22 cellular contexts compared by ENCODE assay signal in the genomic region with DNA sequence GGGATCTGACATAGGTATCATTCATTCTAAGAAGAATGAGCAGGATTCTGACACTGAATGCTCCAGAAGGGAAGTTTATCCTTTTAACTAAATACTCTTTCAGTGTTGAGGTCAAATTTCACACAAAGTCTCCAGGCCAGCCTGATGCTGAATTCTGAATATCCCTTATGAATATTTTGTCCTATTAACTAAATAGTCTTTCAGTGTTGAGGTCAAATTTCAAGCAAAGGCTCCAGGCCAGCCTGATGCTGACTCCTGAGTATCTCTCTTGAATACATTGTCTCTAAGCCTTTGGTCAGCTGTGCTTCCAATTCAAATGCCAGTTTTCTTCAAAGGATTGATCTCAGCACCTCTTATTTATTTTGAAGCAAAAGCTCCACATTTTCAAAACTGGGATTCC.
"Had no signal": no experiment of that assay in that cellular context is flagged by ENCODE, and none has a peak within 500 bp of the region (broad histone marks: within the 10 kb centered on the region; RNA-seq: fewer than 3 reads in every experiment).

No MANE protein-coding gene starts in this region.

- H3K27ac Mint-ChIP-seq: memory B cell; naive thymus-derived CD4-positive, alpha-beta T cell; stimulated activated effector memory CD8-positive, alpha-beta T cell treated with anti-CD3 and anti-CD28 coated beads, Interleukin-12 subunit alpha, Interleukin-12 subunit beta, amount 100 ng/mL, for 72 hours; type B pancreatic cell had no signal

- H3K4me1 ChIP-seq: left lung, lower lobe of right lung, suprapubic skin, thyroid gland, uterus had no signal

- H3K27ac ChIP-seq: gastroesophageal sphincter, left lung, lower lobe of right lung, neutrophil, right atrium auricular region, suprapubic skin, thyroid gland, uterus had no signal

- H3K9me3 Mint-ChIP-seq: type B pancreatic cell had no signal

- H3K36me3 ChIP-seq: gastroesophageal sphincter, left lung, lower lobe of right lung, neutrophil, right atrium auricular region, suprapubic skin, thyroid gland, uterus had no signal

- H3K4me3 ChIP-seq: dorsolateral prefrontal cortex, gastroesophageal sphincter, left lung, lower lobe of right lung, right atrium auricular region, suprapubic skin, thyroid gland, uterus had no signal

- H3K27me3 Mint-ChIP-seq: memory B cell had no signal

- H3K27me3 ChIP-seq: dorsolateral prefrontal cortex, gastroesophageal sphincter, left lung, neutrophil, right atrium auricular region, suprapubic skin, thyroid gland, uterus had no signal

- H3K4me1 Mint-ChIP-seq: memory B cell; stimulated activated effector memory CD8-positive, alpha-beta T cell treated with anti-CD3 and anti-CD28 coated beads, Interleukin-12 subunit alpha, Interleukin-12 subunit beta, amount 100 ng/mL, for 72 hours had no signal

- DNase-seq: cortex of kidney; dorsolateral prefrontal cortex; effector memory CD4-positive, alpha-beta T cell; glutamatergic neuron; islet precursor cell; left lung; lower lobe of right lung; midbrain; naive thymus-derived CD4-positive, alpha-beta T cell; stimulated activated CD4-positive, alpha-beta T cell treated with anti-CD3 and anti-CD28 coated beads, Interleukin-4, amount 100 ng/mL, for 1 hour; stimulated activated CD8-positive, alpha-beta memory T cell treated with anti-CD3 and anti-CD28 coated beads, Interleukin-4, amount 100 ng/mL, for 48 hours; stimulated activated naive CD8-positive, alpha-beta T cell treated with anti-CD3 and anti-CD28 coated beads, Interleukin-15, Interleukin-2, amounts not matched to agents 100 U/mL and 50 U/mL, for 24 hours; thyroid gland; uterus had no signal

- ATAC-seq: esophagus mucosa; gastroesophageal sphincter; left lung; lower lobe of right lung; naive thymus-derived CD4-positive, alpha-beta T cell; stimulated activated effector memory CD8-positive, alpha-beta T cell treated with anti-CD3 and anti-CD28 coated beads, Interleukin-12 subunit alpha, Interleukin-12 subunit beta, amount 100 ng/mL, for 72 hours; stimulated activated naive CD8-positive, alpha-beta T cell treated with anti-CD3 and anti-CD28 coated beads, Interleukin-15, Interleukin-2, amounts not matched to agents 100 U/mL and 50 U/mL, for 24 hours had no signal

- H3K4me3 Mint-ChIP-seq: memory B cell; naive thymus-derived CD4-positive, alpha-beta T cell; stimulated activated effector memory CD8-positive, alpha-beta T cell treated with anti-CD3 and anti-CD28 coated beads, Interleukin-12 subunit alpha, Interleukin-12 subunit beta, amount 100 ng/mL, for 72 hours; type B pancreatic cell had no signal

- H3K36me3 Mint-ChIP-seq: memory B cell; naive thymus-derived CD4-positive, alpha-beta T cell; stimulated activated effector memory CD8-positive, alpha-beta T cell treated with anti-CD3 and anti-CD28 coated beads, Interleukin-12 subunit alpha, Interleukin-12 subunit beta, amount 100 ng/mL, for 72 hours; type B pancreatic cell had no signal

- H3K9me3 ChIP-seq: gastroesophageal sphincter, left lung, lower lobe of right lung, neutrophil, right atrium auricular region, suprapubic skin, thyroid gland, uterus had no signal
